ENCODE assay signal across 8 cellular contexts in genomic region chr16:18789515-18789849, GRCh38. TPM values are rescaled to one million over a fixed set of nuclear protein-coding genes. Genes with fewer than 3 reads are reported as not detected.
DNase-seq lines count a peak whose midpoint lies in the region; ATAC-seq and TF ChIP-seq lines count a peak whose summit lies in the region.

No MANE protein-coding gene starts in this region.

- H3K27ac ChIP-seq in ascending aorta (peak overlapping the region; percentile 62 to 79), liver (ENCODE audit: low read depth in 1 of 2, low read length in 2 of 2) (peak overlapping the region; percentile 55 to 64), testis (peak overlapping the region; percentile 57 to 71)

- peaks cover 53% of the 10 kb centered on the region for H3K4me1 Mint-ChIP-seq in T-helper 1 cell treated with Interleukin-12 subunit alpha and Interleukin-12 subunit beta and Interleukin-4 antibody, amounts not matched to agents 30 μg/mL and 1 μg/mL, for 36 hours (ENCODE audit: low read depth)

- peaks cover 6 to 24% of the 10 kb centered on the region in 2 donors for H3K4me1 ChIP-seq in ascending aorta
- peaks cover 4 to 29% (median 21%) of the 10 kb centered on the region in 4 donors for H3K4me1 ChIP-seq in liver (ENCODE audit: control insufficient read depth in 4 of 4, insufficient read depth in 4 of 4, low read length in 3 of 4)
- peaks cover 25% of the 10 kb centered on the region for H3K4me1 ChIP-seq in testis

- no peak for TF ChIP-seq RAD21 in liver (IDR thresholded peaks at IDR 0.05)

- H3K9me3 Mint-ChIP-seq in T-helper 1 cell treated with Interleukin-12 subunit alpha and Interleukin-12 subunit beta and Interleukin-4 antibody, amounts not matched to agents 30 μg/mL and 1 μg/mL, for 36 hours = no peaks in the 10 kb centered on the region

- H3K4me3 ChIP-seq in ascending aorta = peak overlapping the region; percentile 69 to 72
- H3K4me3 ChIP-seq in liver (ENCODE audit: low read depth in 1 of 3, low read length in 3 of 3) = peak overlapping the region; percentile 65 to 97 (median 89)
- peak overlapping the region; percentile 74 to 93 for H3K4me3 ChIP-seq in testis

- H3K9me3 ChIP-seq in ascending aorta = no peaks in the 10 kb centered on the region
- no peaks in the 10 kb centered on the region for H3K9me3 ChIP-seq in liver (ENCODE audit: control insufficient read depth in 4 of 4, low read length in 3 of 4)
- no peaks in the 10 kb centered on the region for H3K9me3 ChIP-seq in testis

- TF ChIP-seq POLR2A in testis (IDR thresholded peaks at IDR 0.05) = no peak

- H3K27me3 ChIP-seq in ascending aorta (no peaks in the 10 kb centered on the region), liver (ENCODE audit: control insufficient read depth in 4 of 4, insufficient read depth in 4 of 4, low read length in 3 of 4) (no peaks in the 10 kb centered on the region), testis (no peaks in the 10 kb centered on the region)

- DNase-seq in T-helper 1 cell (no peak), ascending aorta (ENCODE audit: low spot score in 2 of 2) (no peak), testis (no peak), mucosa of gallbladder (ENCODE audit: low spot score) (no peak), HuH-7.5 (ENCODE audit: low spot score) (no peak)

- intact Hi-C loops in ascending aorta (cut with DNase I) = no loop called here
- intact Hi-C loops in testis (cut with DNase I; ENCODE audit: low total_unique reads) = no loop called here

- TF ChIP-seq CTCF in ascending aorta (IDR thresholded peaks at IDR 0.05) (no peak), liver (IDR thresholded peaks at IDR 0.05; ENCODE audit: low read depth, low read length, missing input control) (no peak), testis (IDR thresholded peaks at IDR 0.05) (no peak)

- H3K36me3 ChIP-seq in ascending aorta (peaks cover 59 to 65% of the 10 kb centered on the region in 2 donors), liver (ENCODE audit: control insufficient read depth in 4 of 4, insufficient read depth in 3 of 4, low read depth in 1 of 4, low read length in 3 of 4) (peaks cover 16 to 49% (median 29%) of the 10 kb centered on the region in 4 donors), testis (ENCODE audit: low read depth, missing control alignments) (no peaks in the 10 kb centered on the region)

- WGBS in liver = under 1% methylated on average over 5 of the region's 5 CpGs
- WGBS in testis, 2 donors = 0 to 2% methylated on average over 5 of the region's 5 CpGs

- H3K9ac ChIP-seq in liver (ENCODE audit: low read depth in 1 of 2, low read length in 2 of 2) = peak overlapping the region; percentile 94 to 95

- ATAC-seq in GM21447 (IDR thresholded peaks at IDR 0.05; ENCODE audit: unreplicated experiment) = no peak

- H3K27ac Mint-ChIP-seq in T-helper 1 cell treated with Interleukin-12 subunit alpha and Interleukin-12 subunit beta and Interleukin-4 antibody, amounts not matched to agents 30 μg/mL and 1 μg/mL, for 36 hours = peak overlapping the region; percentile 91

- H3K36me3 Mint-ChIP-seq in T-helper 1 cell treated with Interleukin-12 subunit alpha and Interleukin-12 subunit beta and Interleukin-4 antibody, amounts not matched to agents 30 μg/mL and 1 μg/mL, for 36 hours (ENCODE audit: low read depth) = peaks cover 77% of the 10 kb centered on the region

- H3K27me3 Mint-ChIP-seq in T-helper 1 cell treated with Interleukin-12 subunit alpha and Interleukin-12 subunit beta and Interleukin-4 antibody, amounts not matched to agents 30 μg/mL and 1 μg/mL, for 36 hours (ENCODE audit: low read depth) = no peaks in the 10 kb centered on the region

- peak overlapping the region; percentile 94 for H3K4me3 Mint-ChIP-seq in T-helper 1 cell treated with Interleukin-12 subunit alpha and Interleukin-12 subunit beta and Interleukin-4 antibody, amounts not matched to agents 30 μg/mL and 1 μg/mL, for 36 hours

TF ChIP-seq in liver, 16 proteins besides CTCF, POLR2A, EP300 and RAD21:
- TF ChIP-seq YY1 (IDR thresholded peaks at IDR 0.05) (no peak), REST (IDR thresholded peaks at IDR 0.05) (no peak), ATF3 (IDR thresholded peaks at IDR 0.05) (no peak), MAX (IDR thresholded peaks at IDR 0.05) (no peak), JUND (IDR thresholded peaks at IDR 0.05) (no peak), SP1 (IDR thresholded peaks at IDR 0.05) (no peak), GABPA (IDR thresholded peaks at IDR 0.05 in 1 of 2, conservative IDR thresholded peaks at IDR 0.05 in 1 of 2) (no peak), HNF4G (IDR thresholded peaks at IDR 0.05) (no peak), FOXA1 (IDR thresholded peaks at IDR 0.05) (no peak), FOXA2 (IDR thresholded peaks at IDR 0.05) (no peak)

RNA-seq across cellular contexts. Expression of gene RPS15A, which starts 0.7 kb away (rescaled TPM):
- total RNA-seq in ascending aorta (540 TPM), liver (1,000 to 10,000 TPM in 1 of 2 donors, 100 to 1,000 TPM in 1; 703 to 1,185 TPM), testis (100 to 1,000 TPM; 342 to 970 TPM), mucosa of gallbladder (899 TPM)
- polyA plus RNA-seq in liver (1,000 to 10,000 TPM in 1 of 2 donors, 100 to 1,000 TPM in 1; 349 to 1,088 TPM), testis (ENCODE audit: insufficient read depth, low read depth, low replicate concordance) (1,223 TPM)

RNA-seq across cellular contexts. Expression of gene ARL6IP1, which starts 11.9 kb away (rescaled TPM):
- 71.6 TPM for total RNA-seq in ascending aorta
- total RNA-seq in liver = 100 to 1,000 TPM; 222 to 260 TPM
- polyA plus RNA-seq in liver = 100 to 1,000 TPM in 1 of 2 donors, 10 to 100 TPM in 1; 99.0 to 146 TPM
- total RNA-seq in testis = 100 to 1,000 TPM; 392 TPM
- polyA plus RNA-seq in testis (ENCODE audit: insufficient read depth, low read depth, low replicate concordance) = 219 TPM
- total RNA-seq in mucosa of gallbladder = 154 TPM
